Comparison of ENCODE assay signal across 7 cellular contexts in genomic region chr12:18165422-18165871, GRCh38.
DNase-seq lines count a peak whose midpoint lies in the region; ATAC-seq and TF ChIP-seq lines count a peak whose summit lies in the region.

No MANE protein-coding gene starts in this region.

- WGBS in ovary, 3 donors: 5 to 18% (median 10%) methylated on average over 2 of the region's 2 CpGs

- H3K27ac ChIP-seq in ovary: no peak overlapping the region

- ATAC-seq in GM18502 (IDR thresholded peaks at IDR 0.05; ENCODE audit: poor library complexity, unreplicated experiment): peak; percentile 99
- ATAC-seq in GM21528 (IDR thresholded peaks at IDR 0.05; ENCODE audit: low FRiP score, unreplicated experiment): peak; percentile 99
- ATAC-seq in activated CD8-positive, alpha-beta T cell treated with anti-CD3 and anti-CD28 coated beads, Interleukin-2, amount 10 ng/mL, durations not matched to agents 7 days and 5 days: peak; percentile 69
- peak; percentile 66 for ATAC-seq in mucosa of descending colon

- no peaks in the 10 kb centered on the region for H3K36me3 Mint-ChIP-seq in activated CD8-positive, alpha-beta T cell treated with anti-CD3 and anti-CD28 coated beads, Interleukin-2, amount 10 ng/mL, durations not matched to agents 7 days and 5 days (ENCODE audit: low read depth)

- peak; percentile 59 for DNase-seq in HT1080 (ENCODE audit: low read depth)
- DNase-seq in activated CD8-positive, alpha-beta T cell treated with anti-CD3 and anti-CD28 coated beads, Interleukin-2, amount 10 ng/mL, durations not matched to agents 7 days and 5 days: no peak
- no peak for DNase-seq in mucosa of descending colon
- DNase-seq in ovary: no peak
- no peak for DNase-seq in NCI-H2196 treated with DMSO at 0.1 percent for 48 hours (lab: John Stamatoyannopoulos, UW; ENCODE audit: unreplicated experiment)

- H3K4me1 ChIP-seq in mucosa of descending colon (ENCODE audit: low read depth) (no peaks in the 10 kb centered on the region), ovary (ENCODE audit: insufficient read depth) (no peaks in the 10 kb centered on the region)

- no peaks in the 10 kb centered on the region for H3K9me3 Mint-ChIP-seq in activated CD8-positive, alpha-beta T cell treated with anti-CD3 and anti-CD28 coated beads, Interleukin-2, amount 10 ng/mL, durations not matched to agents 7 days and 5 days (ENCODE audit: insufficient read depth)

- no peaks in the 10 kb centered on the region for H3K9me3 ChIP-seq in mucosa of descending colon
- no peaks in the 10 kb centered on the region for H3K9me3 ChIP-seq in ovary

- H3K4me3 ChIP-seq in mucosa of descending colon (no peak overlapping the region), ovary (no peak overlapping the region)

- no peak overlapping the region for H3K27ac Mint-ChIP-seq in activated CD8-positive, alpha-beta T cell treated with anti-CD3 and anti-CD28 coated beads, Interleukin-2, amount 10 ng/mL, durations not matched to agents 7 days and 5 days

- no peak for TF ChIP-seq POLR2A in ovary (IDR thresholded peaks at IDR 0.05)

- H3K4me1 Mint-ChIP-seq in activated CD8-positive, alpha-beta T cell treated with anti-CD3 and anti-CD28 coated beads, Interleukin-2, amount 10 ng/mL, durations not matched to agents 7 days and 5 days (ENCODE audit: low read depth): peaks cover 6% of the 10 kb centered on the region

- TF ChIP-seq CTCF in mucosa of descending colon (IDR thresholded peaks at IDR 0.05) (no peak), ovary (IDR thresholded peaks at IDR 0.05) (no peak)

- intact Hi-C loops in mucosa of descending colon (cut with DNase I, micrococcal nuclease): no loop called here
- intact Hi-C loops in ovary (cut with DNase I): no loop called here

- POLR2A ChIA-PET in activated CD8-positive, alpha-beta T cell treated with anti-CD3 and anti-CD28 coated beads, Interleukin-2, amount 10 ng/mL, durations not matched to agents 7 days and 5 days (lab: Charles Lee): no interaction called here

- H3K36me3 ChIP-seq in mucosa of descending colon (ENCODE audit: low read depth) (no peaks in the 10 kb centered on the region), ovary (no peaks in the 10 kb centered on the region)

- no peak overlapping the region for H3K4me3 Mint-ChIP-seq in activated CD8-positive, alpha-beta T cell treated with anti-CD3 and anti-CD28 coated beads, Interleukin-2, amount 10 ng/mL, durations not matched to agents 7 days and 5 days

- CTCF ChIA-PET in activated CD8-positive, alpha-beta T cell treated with anti-CD3 and anti-CD28 coated beads, Interleukin-2, amount 10 ng/mL, durations not matched to agents 7 days and 5 days (lab: Charles Lee): interaction anchor here (1.8 kb wide), 1 partner anchor 26 kb away, joined by 4 read pairs; no protein-coding TSS in a partner anchor

- no peak for TF ChIP-seq EP300 in ovary (IDR thresholded peaks at IDR 0.05)

- H3K27me3 ChIP-seq in ovary: no peaks in the 10 kb centered on the region

- H3K27me3 Mint-ChIP-seq in activated CD8-positive, alpha-beta T cell treated with anti-CD3 and anti-CD28 coated beads, Interleukin-2, amount 10 ng/mL, durations not matched to agents 7 days and 5 days (ENCODE audit: low read depth): no peaks in the 10 kb centered on the region
